20 cellular contexts compared by ENCODE assay signal in the genomic region with DNA sequence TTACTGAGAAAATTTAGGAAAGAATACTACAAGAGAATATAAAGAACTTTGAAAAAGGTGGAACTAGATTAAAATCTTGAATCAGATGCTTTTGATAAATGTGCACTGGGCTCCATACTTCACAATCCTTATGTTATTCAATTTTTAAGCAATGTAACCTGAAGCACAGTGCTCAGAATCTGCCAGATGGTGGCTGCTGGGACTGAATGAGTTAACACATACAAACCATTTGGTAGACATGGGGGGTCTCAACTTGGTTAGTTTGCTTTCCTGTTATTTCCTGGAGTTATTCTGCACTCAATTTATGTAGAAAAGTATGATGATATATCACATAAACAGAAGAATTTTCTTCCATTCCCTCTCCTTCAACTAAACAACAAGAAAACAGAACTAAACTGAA.
DNase-seq lines count a peak whose midpoint lies in the region; ATAC-seq, FAIRE-seq and TF ChIP-seq lines count a peak whose summit lies in the region.
"Had no signal": no experiment of that assay in that cellular context is flagged by ENCODE, and none has a peak within 500 bp of the region (broad histone marks: within the 10 kb centered on the region; RNA-seq: fewer than 3 reads in every experiment).

No MANE protein-coding gene starts in this region.

- in situ Hi-C loops in HepG2 (cut with HindIII; ENCODE audit: extremely low pct_ligation_motif_present, low pct_unique_long_range_greater_than_20kb): no loop called here

- no peak for TF ChIP-seq POLR2A in HepG2 (IDR thresholded peaks at IDR 0.05; ENCODE audit: insufficient read depth in 1 of 2, low read depth in 2 of 2, low read length in 2 of 2)
- no peak for TF ChIP-seq POLR2A in right lobe of liver (IDR thresholded peaks at IDR 0.05)

- H4K20me1 ChIP-seq in HepG2 (ENCODE audit: insufficient read depth, low read length) (no peaks in the 10 kb centered on the region), neural progenitor cell (ENCODE audit: low read depth) (no peaks in the 10 kb centered on the region)
- H4K20me1 ChIP-seq: BLaER1 had no signal

- ATAC-seq in HepG2 (no peak), right lobe of liver (no peak), WTC11 (peak; percentile 65; the same call in 1 of the 2 replicates)
- ATAC-seq in activated CD8-positive, alpha-beta T cell treated with anti-CD3 and anti-CD28 coated beads, Interleukin-2, amount 10 ng/mL, durations not matched to agents 7 days and 5 days: no peak
- ATAC-seq: HCT116 had no signal

- CTCF ChIA-PET in HepG2 (lab: Yijun Ruan, JAX; ENCODE audit: low intra/inter-chr PET ratio, low total read pairs): no interaction called here
- CTCF ChIA-PET in WTC11 (lab: Charles Lee): no interaction called here
- CTCF ChIA-PET in activated CD8-positive, alpha-beta T cell treated with anti-CD3 and anti-CD28 coated beads, Interleukin-2, amount 10 ng/mL, durations not matched to agents 7 days and 5 days (lab: Charles Lee): no interaction called here

- H2AFZ ChIP-seq in HepG2 (ENCODE audit: low read length) (no peak overlapping the region), neural progenitor cell (replicated peaks) (no peak overlapping the region)

- H3K27me3 ChIP-seq in HepG2 (ENCODE audit: control insufficient read depth in 1 of 2, insufficient read depth in 2 of 2, low read length in 2 of 2) (no peaks in the 10 kb centered on the region), right lobe of liver (no peaks in the 10 kb centered on the region), neural progenitor cell (no peaks in the 10 kb centered on the region)
- H3K27me3 ChIP-seq: BLaER1 had no signal

- H3F3A ChIP-seq in neural progenitor cell (ENCODE audit: low read depth): no peaks in the 10 kb centered on the region

- H3K36me3 Mint-ChIP-seq in WTC11: no peaks in the 10 kb centered on the region
- peaks cover 2% of the 10 kb centered on the region for H3K36me3 Mint-ChIP-seq in neural progenitor cell
- peaks cover 1% of the 10 kb centered on the region for H3K36me3 Mint-ChIP-seq in activated CD8-positive, alpha-beta T cell treated with anti-CD3 and anti-CD28 coated beads, Interleukin-2, amount 10 ng/mL, durations not matched to agents 7 days and 5 days (ENCODE audit: low read depth)

- no peak overlapping the region for H3K9ac ChIP-seq in HepG2 (ENCODE audit: insufficient read depth, low read depth, low read length)
- no peak overlapping the region for H3K9ac ChIP-seq in neural progenitor cell
- H3K9ac ChIP-seq: BLaER1 had no signal

- no peaks in the 10 kb centered on the region for H3K79me2 ChIP-seq in HepG2 (ENCODE audit: insufficient read depth, low read length)
- no peaks in the 10 kb centered on the region for H3K79me2 ChIP-seq in neural progenitor cell (ENCODE audit: low read depth)

- POLR2A ChIA-PET in HepG2 (lab: Yijun Ruan, JAX) (no interaction called here), WTC11 (lab: Charles Lee) (no interaction called here)
- POLR2A ChIA-PET in activated CD8-positive, alpha-beta T cell treated with anti-CD3 and anti-CD28 coated beads, Interleukin-2, amount 10 ng/mL, durations not matched to agents 7 days and 5 days (lab: Charles Lee): no interaction called here

- H3K9me3 ChIP-seq in HepG2 (ENCODE audit: low read length) (no peaks in the 10 kb centered on the region), right lobe of liver (no peaks in the 10 kb centered on the region), neural progenitor cell (ENCODE audit: low read depth) (no peaks in the 10 kb centered on the region)
- H3K9me3 ChIP-seq: BLaER1, Caco-2 had no signal

- H3K4me3 Mint-ChIP-seq in WTC11: no peak overlapping the region
- H3K4me3 Mint-ChIP-seq in neural progenitor cell: no peak overlapping the region
- H3K4me3 Mint-ChIP-seq in activated CD8-positive, alpha-beta T cell treated with anti-CD3 and anti-CD28 coated beads, Interleukin-2, amount 10 ng/mL, durations not matched to agents 7 days and 5 days: no peak overlapping the region
- H3K4me3 Mint-ChIP-seq: CD8-positive, alpha-beta memory T cell had no signal

- no peak overlapping the region for H3K27ac ChIP-seq in HepG2 (ENCODE audit: extremely low read length, insufficient read depth, low read length)
- no peak overlapping the region for H3K27ac ChIP-seq in right lobe of liver
- H3K27ac ChIP-seq in neural progenitor cell: no peak overlapping the region
- H3K27ac ChIP-seq: 22Rv1, BLaER1 had no signal

- TF ChIP-seq EP300 in HepG2 (IDR thresholded peaks at IDR 0.05; ENCODE audit: low read depth in 2 of 2, low read length in 2 of 2) (no peak), HepG2 (CRISPR knock-in tag; IDR thresholded peaks at IDR 0.05; ENCODE audit: borderline replicate concordance) (no peak)

- H3K27ac Mint-ChIP-seq in WTC11: no peak overlapping the region
- peak overlapping the region; percentile 30 for H3K27ac Mint-ChIP-seq in neural progenitor cell
- H3K27ac Mint-ChIP-seq in activated CD8-positive, alpha-beta T cell treated with anti-CD3 and anti-CD28 coated beads, Interleukin-2, amount 10 ng/mL, durations not matched to agents 7 days and 5 days: no peak overlapping the region
- H3K27ac Mint-ChIP-seq: CD8-positive, alpha-beta memory T cell; IgD-negative memory B cell had no signal

- H3K36me3 ChIP-seq in HepG2 (replicated peaks in 1 of 2; ENCODE audit: control insufficient read depth in 1 of 2, insufficient read depth in 2 of 2, low read length in 2 of 2): no peaks in the 10 kb centered on the region
- H3K36me3 ChIP-seq in right lobe of liver: no peaks in the 10 kb centered on the region
- H3K36me3 ChIP-seq in neural progenitor cell: no peaks in the 10 kb centered on the region
- H3K36me3 ChIP-seq: BLaER1 had no signal

- H3K4me3 ChIP-seq in HepG2 (replicated peaks in 1 of 3; ENCODE audit: insufficient read depth in 1 of 3, low read depth in 2 of 3, low read length in 3 of 3) (no peak overlapping the region), right lobe of liver (no peak overlapping the region), neural progenitor cell (no peak overlapping the region)
- H3K4me3 ChIP-seq: BLaER1 had no signal

- H3K4me2 ChIP-seq in HepG2 (ENCODE audit: low read depth, low read length) (no peak overlapping the region), neural progenitor cell (peak overlapping the region; percentile 5)
- H3K4me2 ChIP-seq: BLaER1 had no signal

- DNase-seq in HepG2 (ENCODE audit: low spot score) (no peak), right lobe of liver (no peak), NCI-H524 (lab: John Stamatoyannopoulos, UW) (peak; percentile 14 to 52), WTC11 (ENCODE audit: low spot score) (no peak), neural progenitor cell (ENCODE audit: low spot score) (no peak), H4 (ENCODE audit: low spot score) (no peak), NOMO-1 treated with dmso at 0.1 percent for 144 hours (lab: John Stamatoyannopoulos, UW; ENCODE audit: unreplicated experiment) (no peak)
- DNase-seq in activated CD8-positive, alpha-beta T cell treated with anti-CD3 and anti-CD28 coated beads, Interleukin-2, amount 10 ng/mL, durations not matched to agents 7 days and 5 days: no peak
- DNase-seq: AML-193; Caco-2; CD8-positive, alpha-beta memory T cell; DMS79; EL had no signal

- FAIRE-seq in HepG2 (lab: Jason Lieb, UNC): no peak
- FAIRE-seq: GM12891, GM19239, H54 had no signal

- TF ChIP-seq RAD21 in HepG2 (CRISPR knock-in tag; IDR thresholded peaks at IDR 0.05): no peak

- TF ChIP-seq CTCF in HepG2 (CRISPR knock-in tag; IDR thresholded peaks at IDR 0.05): no peak
- TF ChIP-seq CTCF in right lobe of liver (IDR thresholded peaks at IDR 0.05): no peak
- TF ChIP-seq CTCF in WTC11 (IDR thresholded peaks at IDR 0.05): no peak
- TF ChIP-seq CTCF in neural progenitor cell (IDR thresholded peaks at IDR 0.05): no peak

- no peaks in the 10 kb centered on the region for H3K4me1 ChIP-seq in HepG2 (ENCODE audit: insufficient read depth, low read length)
- no peaks in the 10 kb centered on the region for H3K4me1 ChIP-seq in right lobe of liver
- H3K4me1 ChIP-seq in neural progenitor cell: peaks cover 24% of the 10 kb centered on the region
- H3K4me1 ChIP-seq: Caco-2 had no signal

- BruUV-seq in HepG2 (replicated peaks; lab: Mats Ljungman, UMichigan): no TSS peak

- H3K4me1 Mint-ChIP-seq in WTC11 (peaks cover 12% of the 10 kb centered on the region), neural progenitor cell (peaks cover 23% of the 10 kb centered on the region)
- no peaks in the 10 kb centered on the region for H3K4me1 Mint-ChIP-seq in activated CD8-positive, alpha-beta T cell treated with anti-CD3 and anti-CD28 coated beads, Interleukin-2, amount 10 ng/mL, durations not matched to agents 7 days and 5 days (ENCODE audit: low read depth)

- H3K9me3 Mint-ChIP-seq in WTC11 (no peaks in the 10 kb centered on the region), neural progenitor cell (no peaks in the 10 kb centered on the region)
- no peaks in the 10 kb centered on the region for H3K9me3 Mint-ChIP-seq in activated CD8-positive, alpha-beta T cell treated with anti-CD3 and anti-CD28 coated beads, Interleukin-2, amount 10 ng/mL, durations not matched to agents 7 days and 5 days (ENCODE audit: insufficient read depth)
- H3K9me3 Mint-ChIP-seq: CD8-positive, alpha-beta memory T cell; IgD-negative memory B cell had no signal

- H3K27me3 Mint-ChIP-seq in WTC11 (ENCODE audit: low read depth): no peaks in the 10 kb centered on the region
- H3K27me3 Mint-ChIP-seq in neural progenitor cell (ENCODE audit: insufficient read depth, low read depth): no peaks in the 10 kb centered on the region
- H3K27me3 Mint-ChIP-seq in activated CD8-positive, alpha-beta T cell treated with anti-CD3 and anti-CD28 coated beads, Interleukin-2, amount 10 ng/mL, durations not matched to agents 7 days and 5 days (ENCODE audit: low read depth): no peaks in the 10 kb centered on the region
- H3K27me3 Mint-ChIP-seq: CD8-positive, alpha-beta memory T cell; IgD-negative memory B cell had no signal

- intact Hi-C loops in HepG2 (cut with micrococcal nuclease; ENCODE audit: unreplicated experiment): no loop called here
- intact Hi-C loops in right lobe of liver (cut with DNase I): no loop called here

TF ChIP-seq in HepG2, 621 proteins besides CTCF, POLR2A, EP300 and RAD21:
- TF ChIP-seq ELF1 (CRISPR knock-in tag; IDR thresholded peaks at IDR 0.05) (no peak), ZNF652 (CRISPR knock-in tag; IDR thresholded peaks at IDR 0.05; ENCODE audit: borderline replicate concordance, low read depth) (0 out of 2 replicates have a peak, but pooled peaks have one; percentile 26), PCBP1 (IDR thresholded peaks at IDR 0.05; ENCODE audit: borderline replicate concordance, low read depth, low read length) (no peak)

TF ChIP-seq in WTC11, 78 proteins besides CTCF, POLR2A, EP300 and RAD21 (continues in another document):
- TF ChIP-seq ZSCAN18 (CRISPR knock-in tag; IDR thresholded peaks at IDR 0.05): no peak

Comparison
In these comparisons a context has a peak if more than half of its experiments do, and no peak if none do; other contexts are left out.
1. DNase-seq: peak in NCI-H524 (2 of 2); none in HepG2 (single experiment), right lobe of liver (0 of 3), WTC11 (single experiment), neural progenitor cell (single experiment), H4 (single experiment), activated CD8-positive, alpha-beta T cell treated with anti-CD3 and anti-CD28 coated beads, Interleukin-2, amount 10 ng/mL, durations not matched to agents 7 days and 5 days (single experiment) and NOMO-1 treated with dmso at 0.1 percent for 144 hours (single experiment).